Comparison of ENCODE assay signal across 8 cellular contexts in the genomic region with DNA sequence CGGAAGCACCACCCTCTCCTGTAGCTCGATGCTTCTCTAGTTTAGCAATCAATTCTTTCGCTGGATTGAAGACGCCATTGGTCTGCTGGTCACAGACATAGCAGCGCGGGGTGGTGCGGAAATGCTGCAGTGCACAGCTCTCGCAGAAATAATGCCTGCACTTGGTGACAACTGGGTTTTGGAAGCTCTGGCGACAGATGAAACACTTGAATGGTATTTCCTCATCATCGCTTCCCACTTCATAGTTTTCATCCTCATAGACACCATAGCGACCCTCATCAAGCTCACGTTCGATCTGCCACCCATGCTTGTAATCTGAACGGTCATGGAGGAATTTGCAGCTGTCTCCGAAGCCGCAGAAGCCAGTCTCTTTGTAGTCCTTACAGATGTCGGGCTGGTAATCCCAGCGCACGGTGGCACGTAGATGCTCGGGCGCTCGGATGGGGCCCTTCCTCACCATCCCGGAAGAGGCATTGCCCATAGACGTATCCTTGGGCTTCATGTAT. TPM values are rescaled to one million over a fixed set of nuclear protein-coding genes. Genes with fewer than 3 reads are reported as not detected.
DNase-seq lines count a peak whose midpoint lies in the region; ATAC-seq and TF ChIP-seq lines count a peak whose summit lies in the region.

No MANE protein-coding gene starts in this region.

- peak overlapping the region; percentile 81 for H3K4me3 Mint-ChIP-seq in mesothelial cell of epicardium

- ATAC-seq in GM18511 (IDR thresholded peaks at IDR 0.05; ENCODE audit: unreplicated experiment): peak; percentile 23

- H3K79me2 ChIP-seq in ACC112 (ENCODE audit: control insufficient read depth, insufficient read depth, low read length, unreplicated experiment): peaks cover 28% of the 10 kb centered on the region

- H3K4me3 ChIP-seq in ACC112 (ENCODE audit: low read depth, low read length): peak overlapping the region; percentile 87
- peak overlapping the region; percentile 84 for H3K4me3 ChIP-seq in Jurkat, Clone E6-1 (ENCODE audit: low read length)
- H3K4me3 ChIP-seq in endocrine pancreas (ENCODE audit: control insufficient read depth, insufficient read depth, low read length): peak overlapping the region; percentile 77
- peak overlapping the region in 2 of 3 donors; percentile 45 to 60 for H3K4me3 ChIP-seq in thyroid gland (replicated peaks in 1 of 3)

- H3K27ac Mint-ChIP-seq in mesothelial cell of epicardium: peak overlapping the region; percentile 98

- no peaks in the 10 kb centered on the region for H3K36me3 Mint-ChIP-seq in mesothelial cell of epicardium

- H3K27me3 ChIP-seq in ACC112 (ENCODE audit: insufficient read depth, low read length): no peaks in the 10 kb centered on the region
- H3K27me3 ChIP-seq in endocrine pancreas (ENCODE audit: control insufficient read depth, insufficient read depth, low read length): no peaks in the 10 kb centered on the region
- no peaks in the 10 kb centered on the region for H3K27me3 ChIP-seq in thyroid gland

- H3K4me1 ChIP-seq in ACC112 (ENCODE audit: control insufficient read depth, insufficient read depth, low read length, unreplicated experiment) (no peaks in the 10 kb centered on the region), endocrine pancreas (ENCODE audit: control insufficient read depth, insufficient read depth, low read length) (no peaks in the 10 kb centered on the region), thyroid gland (peaks cover 0 to 3% of the 10 kb centered on the region in 2 donors)

- no peaks in the 10 kb centered on the region for H3K36me3 ChIP-seq in ACC112 (ENCODE audit: insufficient read depth, low read length)
- H3K36me3 ChIP-seq in endocrine pancreas (ENCODE audit: control insufficient read depth, insufficient read depth, low read length): no peaks in the 10 kb centered on the region
- H3K36me3 ChIP-seq in thyroid gland: no peaks in the 10 kb centered on the region

- no peaks in the 10 kb centered on the region for H3K27me3 Mint-ChIP-seq in mesothelial cell of epicardium (ENCODE audit: low read depth)

- H3K9me3 Mint-ChIP-seq in mesothelial cell of epicardium: peaks cover 11% of the 10 kb centered on the region

- peak overlapping the region; percentile 90 for H3K9ac ChIP-seq in endocrine pancreas (ENCODE audit: control insufficient read depth, insufficient read depth, low read length)

- TF ChIP-seq CTCF in mesothelial cell of epicardium (IDR thresholded peaks at IDR 0.05; ENCODE audit: unreplicated experiment) (no peak), thyroid gland (IDR thresholded peaks at IDR 0.05) (no peak)

- peaks cover 11% of the 10 kb centered on the region for H3K4me1 Mint-ChIP-seq in mesothelial cell of epicardium

- intact Hi-C loops in thyroid gland (cut with DNase I): loop anchor here (5.0 kb wide), 1 partner anchor 78 kb away; a partner anchor contains a TSS

- WGBS in thyroid gland, 2 donors: 0% methylated on average over 7 to 16 of the region's 25 CpGs

- TF ChIP-seq POLR2A in thyroid gland (IDR thresholded peaks at IDR 0.05): no peak

- H3K27ac ChIP-seq in ACC112 (ENCODE audit: low read depth, low read length): peak overlapping the region; percentile 85
- peak overlapping the region; percentile 77 to 96 (median 87) for H3K27ac ChIP-seq in thyroid gland

- no peaks in the 10 kb centered on the region for H3K9me3 ChIP-seq in endocrine pancreas (ENCODE audit: control insufficient read depth, low read length)
- H3K9me3 ChIP-seq in thyroid gland: no peaks in the 10 kb centered on the region

- peak overlapping the region; percentile 43 for H2AFZ ChIP-seq in ACC112 (ENCODE audit: low read length, unreplicated experiment)

- DNase-seq in Jurkat, Clone E6-1 (ENCODE audit: low read depth, low spot score): no peak
- DNase-seq in activated CD4-positive, alpha-beta T cell treated with anti-CD3 and anti-CD28 coated beads for 48 hours: peak; percentile 35
- peak in 1 of 2 experiments; percentile 42 for DNase-seq in mesothelial cell of epicardium (ENCODE audit: low spot score in 2 of 2, unreplicated experiment in 2 of 2)
- peak; percentile 8 to 17 for DNase-seq in thyroid gland
- DNase-seq in NCI-H446 treated with DMSO at 0.1 percent for 48 hours (lab: John Stamatoyannopoulos, UW): no peak

RNA-seq across cellular contexts. Expression of a gene that starts 0.9 kb away (rescaled TPM):
- 23.6 TPM for polyA plus RNA-seq in Jurkat, Clone E6-1 (2012; ENCODE audit: insufficient read depth, insufficient read length)
- total RNA-seq in mesothelial cell of epicardium (9.1 to 11.7 TPM (median 9.7 TPM) in 3 replicates), thyroid gland (10 to 100 TPM; 10.1 to 18.0 (median 14.9) TPM)

RNA-seq across cellular contexts. Expression of a gene that starts 1.0 kb away (rescaled TPM):
- polyA plus RNA-seq in Jurkat, Clone E6-1 (2012; ENCODE audit: insufficient read depth, insufficient read length): 190 TPM
- 54.7 to 57.4 TPM (median 57.3 TPM) in 3 replicates for total RNA-seq in mesothelial cell of epicardium
- total RNA-seq in thyroid gland: 10 to 100 TPM; 36.2 to 80.0 (median 66.6) TPM

RNA-seq across cellular contexts. Expression of a gene that starts 17.9 kb away (rescaled TPM):
- 28.8 TPM for polyA plus RNA-seq in Jurkat, Clone E6-1 (2012; ENCODE audit: insufficient read depth, insufficient read length)
- total RNA-seq in mesothelial cell of epicardium (20.7 to 21.5 TPM (median 20.8 TPM) in 3 replicates), thyroid gland (1 to 10 TPM; 3.2 to 4.4 (median 3.9) TPM)

RNA-seq across cellular contexts. Expression of a gene that starts 25.0 kb away (rescaled TPM):
- polyA plus RNA-seq in Jurkat, Clone E6-1 (2012; ENCODE audit: insufficient read depth, insufficient read length): not detected
- total RNA-seq in mesothelial cell of epicardium: not detected in 3 replicates
- not detected for total RNA-seq in thyroid gland

Comparison
In these comparisons a context has a peak if more than half of its experiments do, and no peak if none do; other contexts are left out.
1. DNase-seq: peak in activated CD4-positive, alpha-beta T cell treated with anti-CD3 and anti-CD28 coated beads for 48 hours (single experiment) and thyroid gland (2 of 2); none in Jurkat, Clone E6-1 (single experiment) and NCI-H446 treated with DMSO at 0.1 percent for 48 hours (single experiment).
2. Peak in every context shown above with its lines, with median percentiles within 50 percentile points of each other: H3K4me3 ChIP-seq.